In genomic region chr10:34731213-34731612, GRCh38 we compare ENCODE assay signal across 21 cellular contexts.
A peak's percentile ranks its signal among the peaks of the same experiment; 100 is the strongest.
DNase-seq lines count a peak whose midpoint lies in the region; ATAC-seq, FAIRE-seq and TF ChIP-seq lines count a peak whose summit lies in the region.
"Had no signal": no experiment of that assay in that cellular context is flagged by ENCODE, and none has a peak within 500 bp of the region (broad histone marks: within the 10 kb centered on the region; RNA-seq: fewer than 3 reads in every experiment).

No MANE protein-coding gene starts in this region.

- CTCF ChIA-PET in SK-N-SH (lab: Yijun Ruan, JAX) (interaction anchor here (0.8 to 2.3 kb wide), 5 partner anchors 9 to 94 kb away, joined by 3 to 8 read pairs (median 4); partner anchors contain the start of gene PARD3), K562 (lab: Yijun Ruan, JAX; ENCODE audit: low intra/inter-chr PET ratio) (no interaction called here)

- H4K20me1 ChIP-seq in SK-N-SH (ENCODE audit: insufficient read depth) (peaks cover 14% of the 10 kb centered on the region), K562 (replicated peaks; ENCODE audit: control insufficient read depth, insufficient read depth, low read length) (0 out of 2 replicates have a peak, but pooled peaks cover 5% of the 10 kb centered on the region)

- no peak overlapping the region for H3K9ac ChIP-seq in SK-N-SH
- no peak overlapping the region for H3K9ac ChIP-seq in K562 (ENCODE audit: insufficient read depth in 1 of 2, low read depth in 2 of 2, low read length in 2 of 2)
- no peak overlapping the region for H3K9ac ChIP-seq in kidney (ENCODE audit: low read length in 2 of 2)
- H3K9ac ChIP-seq: BLaER1 had no signal

- TF ChIP-seq EP300 in SK-N-SH (IDR thresholded peaks at IDR 0.05; ENCODE audit: borderline replicate concordance in 1 of 2, low read depth in 1 of 2, low read length in 1 of 2) (no peak), K562 (IDR thresholded peaks at IDR 0.05; ENCODE audit: low read length) (no peak)

- DNase-seq in SK-N-SH (no peak), K562 (ENCODE audit: extremely low read depth in 1 of 4, low spot score in 3 of 4) (no peak), left lobe of liver (ENCODE audit: low spot score) (no peak), H4 (ENCODE audit: low spot score) (no peak), kidney (no peak), left cardiac atrium (no peak), T-helper 9 cell (no peak)
- DNase-seq: CD8-positive, alpha-beta memory T cell; DMS79 treated with DMSO at 0.1 percent for 48 hours; Kasumi-1; NCI-H1105; NCI-H1694; NCI-H2107; NCI-H2227 treated with DMSO at 0.1 percent for 48 hours; NCI-H524; SHP77 had no signal

- FAIRE-seq in K562 (lab: Jason Lieb, UNC) (no peak), kidney (lab: Jason Lieb, UNC) (no peak)
- FAIRE-seq: G401.6 had no signal

- POLR2A ChIA-PET in SK-N-SH (lab: Yijun Ruan, JAX): no interaction called here
- POLR2A ChIA-PET in K562 (lab: Yijun Ruan, JAX): interaction anchor here (1.2 to 1.5 kb wide), 2 partner anchors 10 kb away, joined by 4 read pairs; no protein-coding TSS in a partner anchor

- H3K4me3 ChIP-seq in SK-N-SH (ENCODE audit: low read depth in 2 of 2, low read length in 1 of 2): no peak overlapping the region
- no peak overlapping the region for H3K4me3 ChIP-seq in K562
- no peak overlapping the region for H3K4me3 ChIP-seq in kidney (ENCODE audit: low read length in 2 of 2)
- H3K4me3 ChIP-seq: BLaER1, GM23338 had no signal

- H3K27me3 ChIP-seq in SK-N-SH (ENCODE audit: insufficient read depth) (no peaks in the 10 kb centered on the region), K562 (ENCODE audit: control insufficient read depth in 2 of 2, insufficient read depth in 2 of 2, low read length in 2 of 2) (no peaks in the 10 kb centered on the region)
- H3K27me3 ChIP-seq: BLaER1 had no signal

- no peak for TF ChIP-seq CTCF in SK-N-SH (IDR thresholded peaks at IDR 0.05)
- TF ChIP-seq CTCF in K562 (IDR thresholded peaks at IDR 0.05 in 2 of 3, conservative IDR thresholded peaks at IDR 0.05 in 1 of 3; ENCODE audit: insufficient read depth in 2 of 3, low read depth in 1 of 3, low read length in 3 of 3): no peak
- no peak for TF ChIP-seq CTCF in kidney (IDR thresholded peaks at IDR 0.05; ENCODE audit: borderline replicate concordance, extremely low read depth, insufficient read depth)

- peaks cover 33% of the 10 kb centered on the region for H3F3A ChIP-seq in SK-N-SH (replicated peaks; ENCODE audit: insufficient read depth)

- no peak for TF ChIP-seq POLR2A in K562 (conservative IDR thresholded peaks at IDR 0.05)

- H3K4me2 ChIP-seq in SK-N-SH: peak overlapping the region; percentile 8; the same call in 1 of the 2 replicates
- H3K4me2 ChIP-seq in K562 (ENCODE audit: insufficient read depth, low read length): no peak overlapping the region
- H3K4me2 ChIP-seq: BLaER1, GM23338 had no signal

- no peak overlapping the region for H2AFZ ChIP-seq in SK-N-SH (ENCODE audit: low read depth)
- no peak overlapping the region for H2AFZ ChIP-seq in K562 (ENCODE audit: low read depth, low read length)
- H2AFZ ChIP-seq: GM23338 had no signal

- H3K9me1 ChIP-seq in K562 (ENCODE audit: control insufficient read depth, insufficient read depth, low read length): peaks cover 2% of the 10 kb centered on the region

- ATAC-seq in SK-N-SH treated with all-trans-retinoic acid at 6 μM for 48 hours (no peak), K562 (no peak), left lobe of liver (peak; percentile 55), left cardiac atrium (no peak)
- ATAC-seq: GM23338 had no signal

- 70% methylated on average over 2 of the region's 2 CpGs for WGBS in SK-N-SH (ENCODE audit: low lambda C conversion rate)
- WGBS in K562 (ENCODE audit: insufficient coverage, low coverage, missing lambda C conversion rate): 38% methylated on average over 2 of the region's 2 CpGs

- no peak for TF ChIP-seq RAD21 in SK-N-SH (IDR thresholded peaks at IDR 0.05; ENCODE audit: low read length)
- TF ChIP-seq RAD21 in K562 (CRISPR knock-in tag; conservative IDR thresholded peaks at IDR 0.05 in 1 of 2, IDR thresholded peaks at IDR 0.05 in 1 of 2): no peak

- H3K36me3 ChIP-seq in SK-N-SH (replicated peaks in 1 of 2; ENCODE audit: control insufficient read depth in 1 of 2, insufficient read depth in 2 of 2, low read length in 1 of 2): no peaks in the 10 kb centered on the region
- no peaks in the 10 kb centered on the region for H3K36me3 ChIP-seq in K562 (ENCODE audit: control insufficient read depth, insufficient read depth, low read length)
- H3K36me3 ChIP-seq in kidney (ENCODE audit: control insufficient read depth in 1 of 2, insufficient read depth in 2 of 2, low read length in 2 of 2): no peaks in the 10 kb centered on the region
- H3K36me3 ChIP-seq: BLaER1 had no signal

- no TSS peak for BruUV-seq in K562 (replicated peaks; lab: Mats Ljungman, UMichigan)

- H3K79me2 ChIP-seq in SK-N-SH (ENCODE audit: insufficient read depth) (peaks cover 80% of the 10 kb centered on the region), K562 (ENCODE audit: control insufficient read depth, insufficient read depth, low read length) (no peaks in the 10 kb centered on the region)

- H3K9me3 ChIP-seq in SK-N-SH: no peaks in the 10 kb centered on the region
- H3K9me3 ChIP-seq in K562 (replicated peaks; ENCODE audit: control insufficient read depth, insufficient read depth, low read depth, low read length): no peaks in the 10 kb centered on the region
- no peaks in the 10 kb centered on the region for H3K9me3 ChIP-seq in kidney (ENCODE audit: control insufficient read depth in 1 of 2, low read length in 2 of 2)
- H3K9me3 ChIP-seq: BLaER1 had no signal

- in situ Hi-C loops in K562 (cut with MboI): no loop called here

- intact Hi-C loops in K562 (cut with micrococcal nuclease): loop anchor here (10.0 kb wide), 1 partner anchor 66 kb away; no protein-coding TSS in a partner anchor
- intact Hi-C loops in kidney (cut with DNase I): no loop called here
- intact Hi-C loops in left cardiac atrium (cut with DNase I): no loop called here

- peaks cover 6 to 34% of the 10 kb centered on the region in 2 experiments; a peak in 3 of 4 replicates for H3K4me1 ChIP-seq in SK-N-SH (ENCODE audit: control insufficient read depth in 1 of 2, insufficient read depth in 2 of 2, low read depth in 1 of 2, low read length in 1 of 2)
- no peaks in the 10 kb centered on the region for H3K4me1 ChIP-seq in K562 (replicated peaks in 1 of 2; ENCODE audit: control insufficient read depth in 2 of 2, insufficient read depth in 2 of 2, low read length in 2 of 2)
- H3K4me1 ChIP-seq in kidney (ENCODE audit: control insufficient read depth in 1 of 2, insufficient read depth in 1 of 2, low read depth in 1 of 2, low read length in 2 of 2): peaks cover 8 to 14% of the 10 kb centered on the region in 2 donors

- peak overlapping the region; percentile 4 to 73; a peak in 3 of 4 replicates for H3K27ac ChIP-seq in SK-N-SH (ENCODE audit: low read depth in 2 of 2, low read length in 1 of 2)
- no peak overlapping the region for H3K27ac ChIP-seq in K562 (ENCODE audit: extremely low read depth, low read depth, low read length)
- H3K27ac ChIP-seq in kidney (ENCODE audit: low read depth in 2 of 2, low read length in 2 of 2): no peak overlapping the region
- H3K27ac ChIP-seq: 22Rv1, BLaER1 had no signal

- H3K9me2 ChIP-seq in SK-N-SH: no peaks in the 10 kb centered on the region

TF ChIP-seq in SK-N-SH, 30 proteins besides CTCF, POLR2A, EP300 and RAD21 (continues in another document):
- no peak for TF ChIP-seq ZBTB33 (IDR thresholded peaks at IDR 0.05; ENCODE audit: borderline replicate concordance, low read depth)

TF ChIP-seq in SK-N-SH treated with all-trans-retinoic acid at 6 μM for 48 hours, 23 proteins besides CTCF, POLR2A, EP300 and RAD21 (continues in another document):
- TF ChIP-seq RARB (CRISPR knock-in tag; IDR thresholded peaks at IDR 0.05): no peak
- TF ChIP-seq ESRRG (CRISPR knock-in tag; IDR thresholded peaks at IDR 0.05): no peak
- TF ChIP-seq TCF4 (CRISPR knock-in tag; IDR thresholded peaks at IDR 0.05; ENCODE audit: borderline replicate concordance): no peak
- TF ChIP-seq CREB5 (CRISPR knock-in tag; IDR thresholded peaks at IDR 0.05; ENCODE audit: low read depth): no peak

TF ChIP-seq in K562, 482 proteins besides CTCF, POLR2A, EP300 and RAD21:
- no peak for TF ChIP-seq RUNX1 (IDR thresholded peaks at IDR 0.05; ENCODE audit: low read depth)
- peak; percentile 44; the same call in 1 of the 2 replicates for TF ChIP-seq MAFF (IDR thresholded peaks at IDR 0.05; ENCODE audit: low read length)
- peak; percentile 70; the same call in 1 of the 2 replicates for TF ChIP-seq C11orf30 (IDR thresholded peaks at IDR 0.05; ENCODE audit: low read depth)
- peak; percentile 70 for TF ChIP-seq MAFK (IDR thresholded peaks at IDR 0.05; ENCODE audit: low read length)
- no peak for TF ChIP-seq ZNF551 (CRISPR knock-in tag; IDR thresholded peaks at IDR 0.05)
- peak; percentile 81 for TF ChIP-seq ZNF316 (IDR thresholded peaks at IDR 0.05)
- TF ChIP-seq MAFG (tag; conservative IDR thresholded peaks at IDR 0.05): peak; percentile 51

Comparison
In these comparisons a context has a peak if more than half of its experiments do, and no peak if none do; other contexts are left out.
1. H3K27ac ChIP-seq: peak in SK-N-SH (2 of 2); none in K562 (single experiment) and kidney (0 of 2).